29 cellular contexts compared by ENCODE assay signal in the genomic region with DNA sequence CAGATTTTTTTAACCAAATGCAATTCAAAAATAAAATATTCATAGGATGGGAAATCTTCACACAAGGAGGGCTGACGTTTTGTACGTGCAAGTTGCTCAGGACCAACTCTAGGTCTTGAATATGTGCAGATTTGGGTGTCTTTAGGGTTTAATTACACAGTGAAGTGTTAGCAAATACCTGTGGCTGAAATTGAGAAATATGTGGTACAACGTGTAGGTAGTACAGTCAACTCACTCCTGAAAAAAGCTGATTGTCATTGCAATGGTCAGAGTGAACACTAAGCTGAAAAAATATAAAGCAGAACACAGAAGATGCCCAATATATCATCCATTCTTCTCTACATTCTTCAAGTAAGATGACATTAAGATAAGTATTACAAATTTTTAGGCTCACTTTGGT.
"Had no signal": no experiment of that assay in that cellular context is flagged by ENCODE, and none has a peak within 500 bp of the region (broad histone marks: within the 10 kb centered on the region; RNA-seq: fewer than 3 reads in every experiment).

No MANE protein-coding gene starts in this region.

- H3K9ac ChIP-seq: neural progenitor cell had no signal

- H3K4me2 ChIP-seq: hepatocyte, neural progenitor cell, smooth muscle cell had no signal

- H3K27me3 ChIP-seq: esophagus muscularis mucosa, foreskin keratinocyte, gastroesophageal sphincter, heart left ventricle, hepatocyte, neural progenitor cell, right atrium auricular region, suprapubic skin, transverse colon, upper lobe of right lung, uterus had no signal

- DNase-seq: dermis blood vessel endothelial cell; effector memory CD4-positive, alpha-beta T cell; foreskin keratinocyte; heart left ventricle; kidney; mesendoderm; midbrain; naive thymus-derived CD4-positive, alpha-beta T cell; nucleus accumbens; stimulated activated CD4-positive, alpha-beta T cell treated with anti-CD3 and anti-CD28 coated beads, Interleukin-12 subunit alpha, Interleukin-12 subunit beta, amount 100 ng/mL, for 4 hours; stimulated activated CD4-positive, alpha-beta T cell treated with anti-CD3 and anti-CD28 coated beads, Interleukin-1b, Interleukin-23, amount 100 ng/mL, for 48 hours; stimulated activated CD4-positive, alpha-beta T cell treated with anti-CD3 and anti-CD28 coated beads, Interleukin-4, amount 100 ng/mL, for 1 hour; stimulated activated CD8-positive, alpha-beta memory T cell treated with anti-CD3 and anti-CD28 coated beads, Interleukin-4, amount 100 ng/mL, for 48 hours; stimulated activated naive CD4-positive, alpha-beta T cell; stimulated activated naive CD8-positive, alpha-beta T cell treated with anti-CD3 and anti-CD28 coated beads, Interleukin-15, amount 100 ng/mL, for 72 hours; transverse colon; upper lobe of right lung; uterus had no signal

- H3K79me2 ChIP-seq: hepatocyte had no signal

- H3K27ac ChIP-seq: esophagus muscularis mucosa, foreskin keratinocyte, gastroesophageal sphincter, heart left ventricle, hepatocyte, neural progenitor cell, prostate gland, right atrium auricular region, suprapubic skin, transverse colon, upper lobe of right lung, uterus had no signal

- ATAC-seq: foreskin keratinocyte; gastroesophageal sphincter; heart left ventricle; left lobe of liver; naive thymus-derived CD4-positive, alpha-beta T cell; sciatic nerve; stimulated activated naive CD8-positive, alpha-beta T cell treated with anti-CD3 and anti-CD28 coated beads, Interleukin-15, amount 100 ng/mL, for 72 hours; upper lobe of right lung had no signal

- H3K9me3 ChIP-seq: esophagus muscularis mucosa, gastroesophageal sphincter, prostate gland, right atrium auricular region, suprapubic skin, transverse colon, upper lobe of right lung, uterus had no signal

- H2AFZ ChIP-seq: hepatocyte had no signal

- H3K36me3 ChIP-seq: esophagus muscularis mucosa, gastroesophageal sphincter, heart left ventricle, neural progenitor cell, prostate gland, right atrium auricular region, suprapubic skin, transverse colon, upper lobe of right lung, uterus had no signal

- H3K4me1 ChIP-seq: esophagus muscularis mucosa, foreskin keratinocyte, gastroesophageal sphincter, heart left ventricle, prostate gland, right atrium auricular region, suprapubic skin, transverse colon, upper lobe of right lung, uterus had no signal

- H3K4me3 ChIP-seq: esophagus muscularis mucosa, gastroesophageal sphincter, heart left ventricle, hepatocyte, lung, neural progenitor cell, prostate gland, right atrium auricular region, smooth muscle cell, suprapubic skin, transverse colon, upper lobe of right lung, uterus had no signal
